In genomic region chr2:222904557-222905258, GRCh38 we compare ENCODE assay signal across 1 cellular context.
A peak's percentile ranks its signal among the peaks of the same experiment; 100 is the strongest.
TF ChIP-seq lines count a peak whose summit lies in the region.

No MANE protein-coding gene starts in this region.

TF ChIP-seq in HepG2, 621 proteins besides CTCF, POLR2A, EP300 and RAD21 (continued from another document):
- TF ChIP-seq RNF219 (CRISPR knock-in tag; IDR thresholded peaks at IDR 0.05) (no peak), MEIS1 (CRISPR knock-in tag; IDR thresholded peaks at IDR 0.05; ENCODE audit: borderline replicate concordance) (peak; percentile 30; the same call in 1 of the 2 replicates), REST (IDR thresholded peaks at IDR 0.05; ENCODE audit: borderline replicate concordance in 1 of 2, low read depth in 1 of 2, low read length in 2 of 2) (no peak), ZNF597 (CRISPR knock-in tag; IDR thresholded peaks at IDR 0.05) (no peak), ZNF788 (CRISPR knock-in tag; IDR thresholded peaks at IDR 0.05; ENCODE audit: borderline replicate concordance) (no peak), ZNF746 (CRISPR knock-in tag; IDR thresholded peaks at IDR 0.05) (no peak), ZZZ3 (CRISPR knock-in tag; IDR thresholded peaks at IDR 0.05; ENCODE audit: borderline replicate concordance) (no peak), ZNF687 (CRISPR knock-in tag; IDR thresholded peaks at IDR 0.05) (no peak), FOXK2 (IDR thresholded peaks at IDR 0.05) (no peak), FOXJ3 (CRISPR knock-in tag; IDR thresholded peaks at IDR 0.05; ENCODE audit: borderline replicate concordance) (no peak), ZNF691 (CRISPR knock-in tag; IDR thresholded peaks at IDR 0.05; ENCODE audit: borderline replicate concordance, low read depth) (no peak), TBX3 (IDR thresholded peaks at IDR 0.05; ENCODE audit: borderline replicate concordance) (no peak), KAT7 (CRISPR knock-in tag; IDR thresholded peaks at IDR 0.05; ENCODE audit: borderline replicate concordance) (no peak), MIER3 (CRISPR knock-in tag; IDR thresholded peaks at IDR 0.05; ENCODE audit: borderline replicate concordance) (no peak), POLR2G (IDR thresholded peaks at IDR 0.05; ENCODE audit: low read depth, low read length) (0 out of 2 replicates have a peak, but pooled peaks have one; percentile 22), ARNT2 (CRISPR knock-in tag; IDR thresholded peaks at IDR 0.05; ENCODE audit: low read depth) (no peak), TSC22D2 (CRISPR knock-in tag; IDR thresholded peaks at IDR 0.05; ENCODE audit: borderline replicate concordance) (no peak), BRCA1 (CRISPR knock-in tag; IDR thresholded peaks at IDR 0.05) (no peak), HNF1A (IDR thresholded peaks at IDR 0.05; ENCODE audit: low read depth) (no peak), HNF1A (CRISPR knock-in tag; IDR thresholded peaks at IDR 0.05; ENCODE audit: borderline replicate concordance) (no peak), CBX1 (IDR thresholded peaks at IDR 0.05; ENCODE audit: low read depth) (no peak)
